ENCODE assay signal across 18 cellular contexts in genomic region chr13:59487883-59488282, GRCh38.
"Had no signal": no experiment of that assay in that cellular context is flagged by ENCODE, and none has a peak within 500 bp of the region (broad histone marks: within the 10 kb centered on the region; RNA-seq: fewer than 3 reads in every experiment).

No MANE protein-coding gene starts in this region.

- DNase-seq: activated CD4-positive, alpha-beta T cell treated with anti-CD3 and anti-CD28 coated beads for 36 hours; activated CD4-positive, alpha-beta T cell treated with anti-CD3 and anti-CD28 coated beads, Interleukin-2, amount 50 U/mL, for 48 hours; activated gamma-delta T cell; erythroblast; foreskin melanocyte; glutamatergic neuron; hippocampal formation; left cardiac atrium; naive thymus-derived CD8-positive, alpha-beta T cell; pancreas; stimulated activated CD4-positive, alpha-beta T cell treated with anti-CD3 and anti-CD28 coated beads, Interleukin-12 subunit alpha, Interleukin-12 subunit beta, amount 100 ng/mL, for 4 hours; stimulated activated CD4-positive, alpha-beta T cell treated with anti-CD3 and anti-CD28 coated beads, Interleukin-1b, Interleukin-23, amount 100 ng/mL, for 48 hours; stimulated activated CD8-positive, alpha-beta memory T cell treated with anti-CD3 and anti-CD28 coated beads, Interleukin-4, amount 100 ng/mL, for 48 hours; stimulated activated naive CD4-positive, alpha-beta T cell had no signal

- H3K27ac Mint-ChIP-seq: activated CD4-positive, alpha-beta T cell treated with anti-CD3 and anti-CD28 coated beads for 36 hours; activated naive CD4-positive, alpha-beta T cell treated with anti-CD3 and anti-CD28 coated beads, Interleukin-2, amount 50 U/mL, for 24 hours; naive thymus-derived CD8-positive, alpha-beta T cell; T-helper 1 cell treated with Interleukin-12 subunit alpha and Interleukin-12 subunit beta and Interleukin-4 antibody, amounts not matched to agents 30 μg/mL and 1 μg/mL, for 36 hours had no signal

- H3K4me3 ChIP-seq: ascending aorta, cardiac muscle cell, pancreas had no signal

- ATAC-seq: activated CD4-positive, alpha-beta T cell treated with anti-CD3 and anti-CD28 coated beads for 36 hours; left cardiac atrium; naive thymus-derived CD8-positive, alpha-beta T cell; pancreas had no signal

- H3K9me3 Mint-ChIP-seq: T-helper 1 cell treated with Interleukin-12 subunit alpha and Interleukin-12 subunit beta and Interleukin-4 antibody, amounts not matched to agents 30 μg/mL and 1 μg/mL, for 36 hours had no signal

- H3K4me1 Mint-ChIP-seq: activated CD4-positive, alpha-beta T cell treated with anti-CD3 and anti-CD28 coated beads for 36 hours; activated naive CD4-positive, alpha-beta T cell treated with anti-CD3 and anti-CD28 coated beads, Interleukin-2, amount 50 U/mL, for 24 hours; naive thymus-derived CD8-positive, alpha-beta T cell had no signal

- H3K36me3 Mint-ChIP-seq: activated naive CD4-positive, alpha-beta T cell treated with anti-CD3 and anti-CD28 coated beads, Interleukin-2, amount 50 U/mL, for 24 hours; naive thymus-derived CD8-positive, alpha-beta T cell had no signal

- H3K4me3 Mint-ChIP-seq: activated CD4-positive, alpha-beta T cell treated with anti-CD3 and anti-CD28 coated beads for 36 hours; activated naive CD4-positive, alpha-beta T cell treated with anti-CD3 and anti-CD28 coated beads, Interleukin-2, amount 50 U/mL, for 24 hours; naive thymus-derived CD8-positive, alpha-beta T cell; T-helper 1 cell treated with Interleukin-12 subunit alpha and Interleukin-12 subunit beta and Interleukin-4 antibody, amounts not matched to agents 30 μg/mL and 1 μg/mL, for 36 hours had no signal
